20 cellular contexts compared by ENCODE assay signal in the genomic region with DNA sequence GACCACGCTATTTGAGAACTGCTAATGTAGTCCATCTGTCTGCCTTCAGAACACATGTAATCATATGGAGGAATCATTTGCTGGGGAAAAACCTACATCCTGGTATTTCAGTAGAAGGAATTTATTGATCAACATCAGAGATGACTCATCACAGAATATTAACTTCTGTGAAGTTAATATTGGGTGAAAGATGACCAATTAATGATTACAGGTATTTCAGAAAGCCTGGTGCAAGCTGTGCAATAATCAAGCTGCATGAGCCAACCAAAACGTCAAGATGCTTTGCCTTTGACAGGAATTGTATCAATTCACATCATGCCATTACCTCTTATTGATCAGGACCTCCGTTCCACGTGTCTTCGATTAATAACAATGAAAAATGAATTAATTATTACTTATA. TPM values are rescaled to one million over a fixed set of nuclear protein-coding genes. Genes with fewer than 3 reads are reported as not detected.
A peak's percentile ranks its signal among the peaks of the same experiment; 100 is the strongest.
DNase-seq lines count a peak whose midpoint lies in the region; ATAC-seq and TF ChIP-seq lines count a peak whose summit lies in the region.
"Had no signal": no experiment of that assay in that cellular context is flagged by ENCODE, and none has a peak within 500 bp of the region (broad histone marks: within the 10 kb centered on the region; RNA-seq: fewer than 3 reads in every experiment).

No MANE protein-coding gene starts in this region.

- intact Hi-C loops in body of pancreas (cut with DNase I) = no loop called here

- no peaks in the 10 kb centered on the region for H3K79me2 ChIP-seq in parathyroid adenoma

- no peaks in the 10 kb centered on the region for H3K36me3 Mint-ChIP-seq in stimulated activated naive B cell treated with anti-CD40 and anti-IgM and Interleukin-4, amounts not matched to agents 10 μg/mL and 1 μg/mL and 100 μg/mL, for 72 hours
- H3K36me3 Mint-ChIP-seq: CD4-positive, CD25-positive, alpha-beta regulatory T cell; CD8-positive, alpha-beta T cell had no signal

- TF ChIP-seq POLR2A in body of pancreas (IDR thresholded peaks at IDR 0.05) = no peak

- H3K4me2 ChIP-seq in parathyroid adenoma (ENCODE audit: low read length) = no peak overlapping the region
- H3K4me2 ChIP-seq: BLaER1 had no signal

- TF ChIP-seq CTCF in body of pancreas (IDR thresholded peaks at IDR 0.05) (no peak), parathyroid adenoma (IDR thresholded peaks at IDR 0.05) (no peak)

- H3K9me3 ChIP-seq in body of pancreas = no peaks in the 10 kb centered on the region
- no peaks in the 10 kb centered on the region for H3K9me3 ChIP-seq in parathyroid adenoma (ENCODE audit: control insufficient read depth, low read length)
- H3K9me3 ChIP-seq: BLaER1, Caco-2, HAP-1 had no signal

- WGBS in body of pancreas, 2 donors = 44 to 47% methylated on average over 5 of the region's 5 CpGs

- H3K9ac ChIP-seq in parathyroid adenoma = no peak overlapping the region
- H3K9ac ChIP-seq: BLaER1 had no signal

- ATAC-seq in body of pancreas = peak; percentile 78
- ATAC-seq in stimulated activated naive B cell treated with anti-CD40 and anti-IgM and Interleukin-4, amounts not matched to agents 10 μg/mL and 1 μg/mL and 100 μg/mL, for 72 hours (replicated peaks) = no peak
- ATAC-seq: CD8-positive, alpha-beta T cell; GM12878 had no signal

- H3K4me1 ChIP-seq in body of pancreas = peaks cover 3% of the 10 kb centered on the region
- H3K4me1 ChIP-seq in parathyroid adenoma = peaks cover 5% of the 10 kb centered on the region
- H3K4me1 ChIP-seq: HAP-1 had no signal

- H2AFZ ChIP-seq in parathyroid adenoma = peak overlapping the region; percentile 65

- H3K4me1 Mint-ChIP-seq in stimulated activated naive B cell treated with anti-CD40 and anti-IgM and Interleukin-4, amounts not matched to agents 10 μg/mL and 1 μg/mL and 100 μg/mL, for 72 hours = peaks cover 0 to 3% of the 10 kb centered on the region in 2 donors
- H3K4me1 Mint-ChIP-seq: B cell had no signal

- DNase-seq in body of pancreas (no peak), mucosa of gallbladder (ENCODE audit: low spot score) (peak; percentile 65), RPMI8226 (no peak), NCI-H187 (lab: John Stamatoyannopoulos, UW) (no peak)
- no peak for DNase-seq in stimulated activated naive B cell treated with anti-CD40 and anti-IgM and Interleukin-4, amounts not matched to agents 10 μg/mL and 1 μg/mL and 100 μg/mL, for 72 hours
- DNase-seq: Caco-2; CD4-positive, CD25-positive, alpha-beta regulatory T cell; CD8-positive, alpha-beta T cell; DMS 273 treated with DMSO at 0.1 percent for 48 hours; DMS79; EL; GDM1; GOT3; HFFc6 had no signal

- H3K36me3 ChIP-seq in body of pancreas (replicated peaks in 1 of 2; ENCODE audit: insufficient read depth in 1 of 2, low read depth in 2 of 2) (no peaks in the 10 kb centered on the region), parathyroid adenoma (ENCODE audit: control insufficient read depth, insufficient read depth, low read length) (no peaks in the 10 kb centered on the region)
- H3K36me3 ChIP-seq: BLaER1, HAP-1 had no signal

- peaks cover 0 to 7% of the 10 kb centered on the region in 2 donors for H3K27me3 Mint-ChIP-seq in stimulated activated naive B cell treated with anti-CD40 and anti-IgM and Interleukin-4, amounts not matched to agents 10 μg/mL and 1 μg/mL and 100 μg/mL, for 72 hours

- H3K27me3 ChIP-seq in body of pancreas (no peaks in the 10 kb centered on the region), parathyroid adenoma (ENCODE audit: control insufficient read depth, insufficient read depth, low read length) (no peaks in the 10 kb centered on the region)
- H3K27me3 ChIP-seq: BLaER1 had no signal

- no peak overlapping the region for H3K27ac Mint-ChIP-seq in stimulated activated naive B cell treated with anti-CD40 and anti-IgM and Interleukin-4, amounts not matched to agents 10 μg/mL and 1 μg/mL and 100 μg/mL, for 72 hours
- H3K27ac Mint-ChIP-seq: B cell; CD4-positive, CD25-positive, alpha-beta regulatory T cell; CD8-positive, alpha-beta T cell; HFFc6 had no signal

- no peaks in the 10 kb centered on the region for H3K9me3 Mint-ChIP-seq in stimulated activated naive B cell treated with anti-CD40 and anti-IgM and Interleukin-4, amounts not matched to agents 10 μg/mL and 1 μg/mL and 100 μg/mL, for 72 hours
- H3K9me3 Mint-ChIP-seq: CD8-positive, alpha-beta T cell; HFFc6 had no signal

- H3K4me3 ChIP-seq in body of pancreas = no peak overlapping the region
- no peak overlapping the region for H3K4me3 ChIP-seq in parathyroid adenoma (ENCODE audit: low read depth, low read length)
- H3K4me3 ChIP-seq: BLaER1, GM12878, HAP-1 had no signal

- no peak overlapping the region for H3K4me3 Mint-ChIP-seq in stimulated activated naive B cell treated with anti-CD40 and anti-IgM and Interleukin-4, amounts not matched to agents 10 μg/mL and 1 μg/mL and 100 μg/mL, for 72 hours
- H3K4me3 Mint-ChIP-seq: B cell; CD4-positive, CD25-positive, alpha-beta regulatory T cell; CD8-positive, alpha-beta T cell; HFFc6 had no signal

- H3K27ac ChIP-seq in body of pancreas (peak overlapping the region in 2 of 4 donors; percentile 6 to 21), parathyroid adenoma (no peak overlapping the region)
- H3K27ac ChIP-seq: BLaER1, C4-2B had no signal

RNA-seq across cellular contexts. Expression of a gene that starts 9.4 kb away (rescaled TPM):
- total RNA-seq in body of pancreas (10 to 100 TPM; 39.2 to 49.8 TPM), mucosa of gallbladder (243 TPM)
